Comparison of ENCODE assay signal across 20 cellular contexts in genomic region chr5:35087971-35088370, GRCh38. TPM values are rescaled to one million over a fixed set of nuclear protein-coding genes. Genes with fewer than 3 reads are reported as not detected.
DNase-seq lines count a peak whose midpoint lies in the region; ATAC-seq and TF ChIP-seq lines count a peak whose summit lies in the region.
"Had no signal": no experiment of that assay in that cellular context is flagged by ENCODE, and none has a peak within 500 bp of the region (broad histone marks: within the 10 kb centered on the region; RNA-seq: fewer than 3 reads in every experiment).

No MANE protein-coding gene starts in this region.

- no peak overlapping the region for H3K27ac ChIP-seq in mesenchymal stem cell (ENCODE audit: low read length, poor library complexity, severe bottlenecking)
- H3K27ac ChIP-seq: coronary artery, prostate gland had no signal

- no peak overlapping the region for H2BK12ac ChIP-seq in mesenchymal stem cell (ENCODE audit: low read length in 2 of 2)

- no peak overlapping the region for H3K4me2 ChIP-seq in mesenchymal stem cell (ENCODE audit: low read length, poor library complexity, severe bottlenecking)

- no peak overlapping the region for H4K8ac ChIP-seq in mesenchymal stem cell (ENCODE audit: low read length)

- no peak overlapping the region for H3K4ac ChIP-seq in mesenchymal stem cell (ENCODE audit: low read depth in 1 of 2, low read length in 2 of 2)

- no peak overlapping the region for H2AK5ac ChIP-seq in mesenchymal stem cell (ENCODE audit: low read length, severe bottlenecking)

- H3K9me3 ChIP-seq in mesenchymal stem cell (ENCODE audit: control insufficient read depth, low read length): no peaks in the 10 kb centered on the region
- H3K9me3 ChIP-seq: prostate gland had no signal

- H3K18ac ChIP-seq in mesenchymal stem cell (ENCODE audit: low read depth in 1 of 2, low read length in 2 of 2): no peak overlapping the region

- H3K9ac ChIP-seq in mesenchymal stem cell (ENCODE audit: low read length): peak overlapping the region; percentile 77

- H2BK15ac ChIP-seq in mesenchymal stem cell (ENCODE audit: low read depth, poor library complexity, severe bottlenecking): no peak overlapping the region

- no peak for TF ChIP-seq CTCF in BJ (IDR thresholded peaks at IDR 0.05; ENCODE audit: insufficient read depth, low read depth, low read length)
- no peak for TF ChIP-seq CTCF in epithelial cell of proximal tubule (conservative IDR thresholded peaks at IDR 0.05; ENCODE audit: low read depth, low read length)

- POLR2A ChIA-PET in BJ (lab: Charles Lee): no interaction called here

- H2BK120ac ChIP-seq in mesenchymal stem cell (ENCODE audit: low read depth, low read length): no peak overlapping the region

- H3K36me3 ChIP-seq in BJ (ENCODE audit: control insufficient read depth, insufficient read depth, low read length): no peaks in the 10 kb centered on the region
- H3K36me3 ChIP-seq in mesenchymal stem cell (ENCODE audit: control insufficient read depth in 1 of 2, insufficient read depth in 2 of 2, low read depth in 1 of 2, low read length in 2 of 2): no peaks in the 10 kb centered on the region
- H3K36me3 ChIP-seq: prostate gland had no signal

- no peak overlapping the region for H4K91ac ChIP-seq in mesenchymal stem cell (ENCODE audit: low read length)

- H3K4me1 ChIP-seq in mesenchymal stem cell (ENCODE audit: control insufficient read depth, insufficient read depth, low read depth, low read length): no peaks in the 10 kb centered on the region
- H3K4me1 ChIP-seq: prostate gland had no signal

- no peak overlapping the region for H3K23ac ChIP-seq in mesenchymal stem cell (ENCODE audit: low read length in 2 of 2)

- no peak overlapping the region for H3K4me3 ChIP-seq in BJ (ENCODE audit: low read depth, low read length)
- H3K4me3 ChIP-seq in epithelial cell of proximal tubule (ENCODE audit: low read depth, low read length): no peak overlapping the region
- H3K4me3 ChIP-seq in mesenchymal stem cell (ENCODE audit: insufficient read depth in 1 of 2, low read depth in 1 of 2, low read length in 2 of 2): no peak overlapping the region
- H3K4me3 ChIP-seq: coronary artery, prostate gland had no signal

- CTCF ChIA-PET in BJ (lab: Yijun Ruan, JAX): interaction anchor here (1.0 to 2.9 kb wide), 12 partner anchors 15 to 841 kb away, joined by 3 to 21 read pairs (median 4); no protein-coding TSS in a partner anchor

- H2AFZ ChIP-seq in mesenchymal stem cell (ENCODE audit: low read depth, low read length): no peak overlapping the region

- 83% methylated on average over 1 of the region's 3 CpGs for WGBS in mesenchymal stem cell

- H3K14ac ChIP-seq in mesenchymal stem cell (ENCODE audit: low read length in 2 of 2): no peak overlapping the region

- no peak overlapping the region for H2BK5ac ChIP-seq in mesenchymal stem cell (ENCODE audit: low read depth, low read length, poor library complexity, severe bottlenecking)

- ATAC-seq in HG02678 (IDR thresholded peaks at IDR 0.05; ENCODE audit: unreplicated experiment): no peak
- ATAC-seq: activated CD8-positive, alpha-beta T cell treated with anti-CD3 and anti-CD28 coated beads for 36 hours; activated T-helper 17 cell treated with anti-CD3 and anti-CD28 coated beads, Interleukin-2, amount 50 U/mL, for 72 hours; left ventricle myocardium superior; Panc1 had no signal

- H3K27me3 ChIP-seq in BJ (ENCODE audit: control insufficient read depth, insufficient read depth, low read length): no peaks in the 10 kb centered on the region
- H3K27me3 ChIP-seq in mesenchymal stem cell (ENCODE audit: control insufficient read depth in 1 of 2, insufficient read depth in 1 of 2, low read length in 2 of 2): peaks cover 0 to 7% of the 10 kb centered on the region in 2 experiments

- no peaks in the 10 kb centered on the region for H3K79me1 ChIP-seq in mesenchymal stem cell (replicated peaks; ENCODE audit: low read length, poor library complexity, severe bottlenecking)

- DNase-seq in BJ (ENCODE audit: low read depth): peak; percentile 27
- peak; percentile 67 for DNase-seq in M059J (ENCODE audit: low read depth)
- DNase-seq in epithelial cell of proximal tubule (ENCODE audit: low read depth): peak; percentile 54
- DNase-seq in mesenchymal stem cell: no peak
- DNase-seq in cortex of kidney (lab: John Stamatoyannopoulos, UW): no peak
- DNase-seq in Ammon's horn (ENCODE audit: low spot score): no peak
- no peak for DNase-seq in CD1c-positive myeloid dendritic cell (ENCODE audit: extremely low spot score)
- DNase-seq: activated CD8-positive, alpha-beta T cell treated with anti-CD3 and anti-CD28 coated beads for 36 hours; AML-193; erythroblast; left ventricle myocardium superior; MV-4-11; stimulated activated CD4-positive, alpha-beta T cell treated with anti-CD3 and anti-CD28 coated beads, Interleukin-12 subunit alpha, Interleukin-12 subunit beta, amount 100 ng/mL, for 4 hours; stimulated activated naive CD4-positive, alpha-beta T cell treated with Interleukin-2 at 50 U/mL for 16 hours had no signal

RNA-seq across cellular contexts. Expression of gene AGXT2, which starts 40.2 kb away (rescaled TPM):
- polyA plus RNA-seq in BJ (2011; rRNA removed): not detected in 2 replicates
- polyA minus RNA-seq in BJ (2011; rRNA and poly(A)+ RNA removed): not detected in 2 replicates
- total RNA-seq in M059J (2014; rRNA removed; shearing (Covaris generic)): 0.07 TPM in 1 of 2 replicates, not detected in the other
- total RNA-seq in epithelial cell of proximal tubule: not detected in 2 replicates
- not detected for polyA plus RNA-seq in mesenchymal stem cell (2013, experiment 1 of 2)
- not detected for polyA plus RNA-seq in mesenchymal stem cell (2013, experiment 2 of 2)
- total RNA-seq: activated CD8-positive, alpha-beta T cell treated with anti-CD3 and anti-CD28 coated beads for 36 hours; activated T-helper 17 cell treated with anti-CD3 and anti-CD28 coated beads, Interleukin-2, amount 50 U/mL, for 72 hours; H1; left ventricle myocardium superior; prostate gland had no signal
- polyA plus RNA-seq: H1 had no signal

Comparison
In these comparisons a context has a peak if more than half of its experiments do, and no peak if none do; other contexts are left out.
1. DNase-seq: peak in BJ (single experiment), M059J (single experiment) and epithelial cell of proximal tubule (single experiment); none in mesenchymal stem cell (single experiment), cortex of kidney (single experiment), Ammon's horn (single experiment) and CD1c-positive myeloid dendritic cell (single experiment).